ENCODE assay signal across 23 cellular contexts in genomic region chr3:63753995-63754394, GRCh38.
"Had no signal": no experiment of that assay in that cellular context is flagged by ENCODE, and none has a peak within 500 bp of the region (broad histone marks: within the 10 kb centered on the region; RNA-seq: fewer than 3 reads in every experiment).

No MANE protein-coding gene starts in this region.

- H3K4me3 ChIP-seq: colonic mucosa, esophagus squamous epithelium, gastrocnemius medialis, heart right ventricle, left lung, lower lobe of right lung, mucosa of descending colon had no signal

- H3K9me3 ChIP-seq: colonic mucosa, esophagus squamous epithelium, gastrocnemius medialis, heart right ventricle, left lung, lower lobe of right lung, mucosa of descending colon had no signal

- ATAC-seq: effector memory CD8-positive, alpha-beta T cell; esophagus mucosa; gastrocnemius medialis; heart right ventricle; left cardiac atrium; left ventricle myocardium superior; lower lobe of right lung; mucosa of descending colon had no signal

- FAIRE-seq: endometrium, islet of Langerhans had no signal

- H3K4me1 ChIP-seq: colonic mucosa, esophagus squamous epithelium, gastrocnemius medialis, heart right ventricle, left lung, lower lobe of right lung had no signal

- H3K27me3 ChIP-seq: colonic mucosa, esophagus squamous epithelium, gastrocnemius medialis, heart right ventricle, left lung had no signal

- DNase-seq: colonic mucosa; cortex of kidney; effector CD8-positive, alpha-beta T cell; effector memory CD8-positive, alpha-beta T cell; endodermal cell; erythroblast; esophagus squamous epithelium; foreskin melanocyte; gastrocnemius medialis; glutamatergic neuron; head of caudate nucleus; heart right ventricle; hippocampal formation; left cardiac atrium; left lung; left ventricle myocardium superior; lower lobe of right lung; naive B cell had no signal

- H3K36me3 ChIP-seq: colonic mucosa, esophagus squamous epithelium, gastrocnemius medialis, heart right ventricle, left lung, lower lobe of right lung had no signal

- H3K27ac ChIP-seq: colonic mucosa, epithelial cell of prostate, esophagus squamous epithelium, gastrocnemius medialis, heart right ventricle, left lung, lower lobe of right lung had no signal
